ENCODE assay signal across 15 cellular contexts in genomic region chr15:25181290-25182097, GRCh38.
DNase-seq lines count a peak whose midpoint lies in the region; ATAC-seq and TF ChIP-seq lines count a peak whose summit lies in the region.
"Had no signal": no experiment of that assay in that cellular context is flagged by ENCODE, and none has a peak within 500 bp of the region (broad histone marks: within the 10 kb centered on the region; RNA-seq: fewer than 3 reads in every experiment).

No MANE protein-coding gene starts in this region.

- DNase-seq in breast epithelium (ENCODE audit: low spot score in 2 of 2) (peak; percentile 14 to 19), mammary epithelial cell (no peak), Right ventricle myocardium superior (peak; percentile 6), osteoblast (ENCODE audit: insufficient read length, low spot score, missing footprints) (peak; percentile 68), vagina (ENCODE audit: extremely low spot score in 2 of 2) (peak; percentile 81 to 95), NCI-H2107 (lab: John Stamatoyannopoulos, UW) (no peak), NCI-H446 (lab: John Stamatoyannopoulos, UW) (no peak)
- DNase-seq: cerebellar nuclear complex, HFFc6, Karpas-422, NCI-H510A treated with DMSO at 0.1 percent for 48 hours had no signal

- H3K9me3 ChIP-seq in breast epithelium (peaks cover 77 to 89% of the 10 kb centered on the region in 2 donors), mammary epithelial cell (replicated peaks; ENCODE audit: insufficient read depth, low read length) (peaks cover 12% of the 10 kb centered on the region), osteoblast (ENCODE audit: low read depth, low read length) (no peaks in the 10 kb centered on the region), vagina (peaks cover 5% of the 10 kb centered on the region)

- BruUV-seq in mammary epithelial cell (replicated peaks; lab: Mats Ljungman, UMichigan): no TSS peak

- 82% methylated on average over 2 of the region's 17 CpGs for WGBS in mammary epithelial cell (ENCODE audit: low coverage, missing lambda C conversion rate)

- H3K4me3 ChIP-seq in breast epithelium: no peak overlapping the region
- H3K4me3 ChIP-seq in mammary epithelial cell (replicated peaks in 1 of 3; ENCODE audit: insufficient read depth in 1 of 3, low read depth in 2 of 3, low read length in 3 of 3): no peak overlapping the region
- H3K4me3 ChIP-seq in osteoblast (ENCODE audit: insufficient read depth, low read length): no peak overlapping the region
- no peak overlapping the region for H3K4me3 ChIP-seq in vagina
- H3K4me3 ChIP-seq: thoracic aorta had no signal

- H3K27ac ChIP-seq in breast epithelium: no peak overlapping the region
- H3K27ac ChIP-seq in mammary epithelial cell (ENCODE audit: insufficient read depth, low read depth, low read length): no peak overlapping the region
- no peak overlapping the region for H3K27ac ChIP-seq in osteoblast (ENCODE audit: low read depth, low read length)
- no peak overlapping the region for H3K27ac ChIP-seq in vagina
- H3K27ac ChIP-seq: HL-60, thoracic aorta had no signal

- CTCF ChIA-PET in mammary epithelial cell (lab: Charles Lee; ENCODE audit: low non-redundant PET): no interaction called here

- H3K36me3 ChIP-seq in breast epithelium (no peaks in the 10 kb centered on the region), mammary epithelial cell (ENCODE audit: insufficient read depth, low read length) (no peaks in the 10 kb centered on the region), osteoblast (ENCODE audit: insufficient read depth, low read length) (no peaks in the 10 kb centered on the region), vagina (no peaks in the 10 kb centered on the region)
- H3K36me3 ChIP-seq: thoracic aorta had no signal

- intact Hi-C loops in breast epithelium (cut with DNase I; ENCODE audit: low total_unique reads) (no loop called here), mammary epithelial cell (cut with micrococcal nuclease) (no loop called here), Right ventricle myocardium superior (cut with DNase I) (no loop called here), vagina (cut with DNase I) (no loop called here)

- H3K9ac ChIP-seq in mammary epithelial cell (ENCODE audit: insufficient read depth, low read length): no peak overlapping the region

- H3K4me1 ChIP-seq in breast epithelium (no peaks in the 10 kb centered on the region), mammary epithelial cell (ENCODE audit: insufficient read depth, low read length) (no peaks in the 10 kb centered on the region), osteoblast (ENCODE audit: insufficient read depth, low read length) (no peaks in the 10 kb centered on the region), vagina (no peaks in the 10 kb centered on the region)

- H4K20me1 ChIP-seq in mammary epithelial cell (ENCODE audit: insufficient read depth, low read length) (no peaks in the 10 kb centered on the region), osteoblast (ENCODE audit: insufficient read depth, low read length) (no peaks in the 10 kb centered on the region)

- in situ Hi-C loops in mammary epithelial cell (cut with MboI; ENCODE audit: low sequenced_read_pairs in 2 of 2): no loop called here

- no peak for ATAC-seq in Right ventricle myocardium superior (ENCODE audit: poor library complexity)
- no peak for ATAC-seq in HG02870 (IDR thresholded peaks at IDR 0.05; ENCODE audit: unreplicated experiment)
- ATAC-seq: SK-N-SH treated with all-trans-retinoic acid at 6 μM for 48 hours had no signal

- dilution Hi-C loops in mammary epithelial cell (cut with HindIII; ENCODE audit: low sequenced_read_pairs): no loop called here

- H3K4me2 ChIP-seq in mammary epithelial cell (ENCODE audit: insufficient read depth, low read depth, low read length) (no peak overlapping the region), osteoblast (ENCODE audit: insufficient read depth, low read length) (no peak overlapping the region)

- TF ChIP-seq POLR2A in breast epithelium (IDR thresholded peaks at IDR 0.05) (no peak), vagina (IDR thresholded peaks at IDR 0.05) (no peak)

- H2AFZ ChIP-seq in mammary epithelial cell (ENCODE audit: low read depth, low read length) (no peak overlapping the region), osteoblast (ENCODE audit: low read length) (no peak overlapping the region)

- H3K79me2 ChIP-seq in mammary epithelial cell (ENCODE audit: insufficient read depth, low read length) (no peaks in the 10 kb centered on the region), osteoblast (ENCODE audit: insufficient read depth, low read length) (no peaks in the 10 kb centered on the region)

- TF ChIP-seq CTCF in breast epithelium (IDR thresholded peaks at IDR 0.05) (no peak), mammary epithelial cell (conservative IDR thresholded peaks at IDR 0.05 in 1 of 2, IDR thresholded peaks at IDR 0.05 in 1 of 2; ENCODE audit: extremely low read depth in 1 of 2, insufficient read depth in 1 of 2, low read depth in 1 of 2, low read length in 2 of 2) (no peak), osteoblast (IDR thresholded peaks at IDR 0.05; ENCODE audit: extremely low read depth, low read depth, low read length) (no peak), vagina (IDR thresholded peaks at IDR 0.05) (no peak)

- H3K27me3 ChIP-seq in breast epithelium: no peaks in the 10 kb centered on the region
- H3K27me3 ChIP-seq in mammary epithelial cell (ENCODE audit: insufficient read depth, low read length): no peaks in the 10 kb centered on the region
- no peaks in the 10 kb centered on the region for H3K27me3 ChIP-seq in osteoblast (ENCODE audit: insufficient read depth, low read length)
- H3K27me3 ChIP-seq in vagina: no peaks in the 10 kb centered on the region

Comparison
In these comparisons a context has a peak if more than half of its experiments do, and no peak if none do; other contexts are left out.
1. DNase-seq: peak in breast epithelium (2 of 2), Right ventricle myocardium superior (single experiment), osteoblast (single experiment) and vagina (2 of 2); none in mammary epithelial cell (single experiment), NCI-H2107 (single experiment) and NCI-H446 (0 of 2).